ENCODE assay signal across 29 cellular contexts in genomic region chr2:178155524-178155923, GRCh38.
"Had no signal": no experiment of that assay in that cellular context is flagged by ENCODE, and none has a peak within 500 bp of the region (broad histone marks: within the 10 kb centered on the region; RNA-seq: fewer than 3 reads in every experiment).

No MANE protein-coding gene starts in this region.

- H3K9me3 Mint-ChIP-seq: type B pancreatic cell had no signal

- H3K27ac ChIP-seq: stomach, suprapubic skin, testis, thoracic aorta, thyroid gland, tibial artery, tibial nerve, transverse colon, upper lobe of left lung, upper lobe of right lung, uterus, vagina had no signal

- H3K4me1 ChIP-seq: suprapubic skin, testis, thyroid gland, tibial nerve, upper lobe of right lung, uterus, vagina had no signal

- H3K4me3 ChIP-seq: stomach, suprapubic skin, testis, thoracic aorta, thyroid gland, tibial artery, tibial nerve, transverse colon, upper lobe of left lung, upper lobe of right lung, uterus, vagina had no signal

- H3K9me3 ChIP-seq: stomach, suprapubic skin, testis, thoracic aorta, thyroid gland, tibial artery, transverse colon, upper lobe of left lung, upper lobe of right lung, uterus, vagina had no signal

- H3K27me3 ChIP-seq: stomach, suprapubic skin, testis, thyroid gland, tibial artery, tibial nerve, upper lobe of left lung, upper lobe of right lung, uterus, vagina had no signal

- FAIRE-seq: urothelium cell line had no signal

- H3K36me3 ChIP-seq: stomach, suprapubic skin, thoracic aorta, thyroid gland, tibial artery, tibial nerve, transverse colon, upper lobe of left lung, upper lobe of right lung, uterus, vagina had no signal

- ATAC-seq: stimulated activated effector memory CD8-positive, alpha-beta T cell treated with anti-CD3 and anti-CD28 coated beads, Interleukin-12 subunit alpha, Interleukin-12 subunit beta, amount 100 ng/mL, for 72 hours; stimulated activated memory B cell treated with anti-CD40 and anti-IgM and Interleukin-4, amounts not matched to agents 10 μg/mL and 1 μg/mL and 100 μg/mL, for 72 hours; stimulated activated naive B cell treated with anti-CD40 and anti-IgM and Interleukin-4, amounts not matched to agents 10 μg/mL and 1 μg/mL and 100 μg/mL, for 72 hours; stimulated activated naive CD8-positive, alpha-beta T cell treated with anti-CD3 and anti-CD28 coated beads, Interleukin-15, amount 100 ng/mL, for 72 hours; stimulated activated naive CD8-positive, alpha-beta T cell treated with anti-CD3 and anti-CD28 coated beads, Interleukin-15, Interleukin-2, amounts not matched to agents 100 U/mL and 50 U/mL, for 24 hours; upper lobe of right lung had no signal

- H3K27ac Mint-ChIP-seq: stimulated activated effector memory CD8-positive, alpha-beta T cell treated with anti-CD3 and anti-CD28 coated beads, Interleukin-12 subunit alpha, Interleukin-12 subunit beta, amount 100 ng/mL, for 72 hours; stimulated activated memory B cell treated with anti-CD40 and anti-IgM and Interleukin-4, amounts not matched to agents 10 μg/mL and 1 μg/mL and 100 μg/mL, for 72 hours; stimulated activated naive B cell treated with anti-CD40 and anti-IgM and Interleukin-4, amounts not matched to agents 10 μg/mL and 1 μg/mL and 100 μg/mL, for 72 hours; stimulated activated naive CD8-positive, alpha-beta T cell treated with anti-CD3 and anti-CD28 coated beads, Interleukin-15, amount 100 ng/mL, for 72 hours; stimulated activated naive CD8-positive, alpha-beta T cell treated with anti-CD3 and anti-CD28 coated beads, Interleukin-15, Interleukin-2, amounts not matched to agents 100 ng/mL and 50 ng/mL, for 24 hours; type B pancreatic cell had no signal

- DNase-seq: stimulated activated CD4-positive, alpha-beta T cell treated with anti-CD3 and anti-CD28 coated beads, Interleukin-2, amount 100 ng/mL, for 48 hours; stimulated activated CD4-positive, alpha-beta T cell treated with anti-CD3 and anti-CD28 coated beads, Interleukin-4, amount 100 ng/mL, for 1 hour; stimulated activated CD4-positive, alpha-beta T cell treated with anti-CD3 and anti-CD28 coated beads, Interleukin-4, amount 100 ng/mL, for 24 hours; stimulated activated CD4-positive, alpha-beta T cell treated with anti-CD3 and anti-CD28 coated beads, Interleukin-4, amount 100 ng/mL, for 4 hours; stimulated activated CD8-positive, alpha-beta memory T cell treated with anti-CD3 and anti-CD28 coated beads, Interleukin-4, amount 100 ng/mL, for 48 hours; stimulated activated naive B cell treated with anti-CD40 and anti-IgM and Interleukin-4, amounts not matched to agents 10 μg/mL and 1 μg/mL and 100 μg/mL, for 72 hours; stimulated activated naive CD4-positive, alpha-beta T cell; stimulated activated naive CD4-positive, alpha-beta T cell treated with Interleukin-2 at 50 U/mL for 16 hours; stimulated activated naive CD8-positive, alpha-beta T cell treated with anti-CD3 and anti-CD28 coated beads, Interleukin-15, amount 100 ng/mL, for 72 hours; stimulated activated naive CD8-positive, alpha-beta T cell treated with anti-CD3 and anti-CD28 coated beads, Interleukin-15, Interleukin-2, amounts not matched to agents 100 U/mL and 50 U/mL, for 24 hours; stomach; substantia nigra; testis; thyroid gland; tibial artery; transverse colon; trophoblast cell; upper lobe of left lung; upper lobe of right lung; uterus had no signal

- H3K4me1 Mint-ChIP-seq: stimulated activated effector memory CD8-positive, alpha-beta T cell treated with anti-CD3 and anti-CD28 coated beads, Interleukin-12 subunit alpha, Interleukin-12 subunit beta, amount 100 ng/mL, for 72 hours; stimulated activated memory B cell treated with anti-CD40 and anti-IgM and Interleukin-4, amounts not matched to agents 10 μg/mL and 1 μg/mL and 100 μg/mL, for 72 hours; stimulated activated naive B cell treated with anti-CD40 and anti-IgM and Interleukin-4, amounts not matched to agents 10 μg/mL and 1 μg/mL and 100 μg/mL, for 72 hours; stimulated activated naive CD8-positive, alpha-beta T cell treated with anti-CD3 and anti-CD28 coated beads, Interleukin-15, amount 100 ng/mL, for 72 hours had no signal

- H3K27me3 Mint-ChIP-seq: type B pancreatic cell had no signal

- H3K4me3 Mint-ChIP-seq: stimulated activated effector memory CD8-positive, alpha-beta T cell treated with anti-CD3 and anti-CD28 coated beads, Interleukin-12 subunit alpha, Interleukin-12 subunit beta, amount 100 ng/mL, for 72 hours; stimulated activated memory B cell treated with anti-CD40 and anti-IgM and Interleukin-4, amounts not matched to agents 10 μg/mL and 1 μg/mL and 100 μg/mL, for 72 hours; stimulated activated naive B cell treated with anti-CD40 and anti-IgM and Interleukin-4, amounts not matched to agents 10 μg/mL and 1 μg/mL and 100 μg/mL, for 72 hours; stimulated activated naive CD8-positive, alpha-beta T cell treated with anti-CD3 and anti-CD28 coated beads, Interleukin-15, amount 100 ng/mL, for 72 hours; stimulated activated naive CD8-positive, alpha-beta T cell treated with anti-CD3 and anti-CD28 coated beads, Interleukin-15, Interleukin-2, amounts not matched to agents 100 ng/mL and 50 ng/mL, for 24 hours; type B pancreatic cell had no signal

- H3K36me3 Mint-ChIP-seq: stimulated activated effector memory CD8-positive, alpha-beta T cell treated with anti-CD3 and anti-CD28 coated beads, Interleukin-12 subunit alpha, Interleukin-12 subunit beta, amount 100 ng/mL, for 72 hours; stimulated activated memory B cell treated with anti-CD40 and anti-IgM and Interleukin-4, amounts not matched to agents 10 μg/mL and 1 μg/mL and 100 μg/mL, for 72 hours; stimulated activated naive B cell treated with anti-CD40 and anti-IgM and Interleukin-4, amounts not matched to agents 10 μg/mL and 1 μg/mL and 100 μg/mL, for 72 hours; type B pancreatic cell had no signal
